8 cellular contexts compared by ENCODE assay signal in genomic region chr5:65034782-65035181, GRCh38.
A peak's percentile ranks its signal among the peaks of the same experiment; 100 is the strongest.
DNase-seq lines count a peak whose midpoint lies in the region; ATAC-seq, FAIRE-seq and TF ChIP-seq lines count a peak whose summit lies in the region.

No MANE protein-coding gene starts in this region.

- no peak for DNase-seq in activated naive CD4-positive, alpha-beta T cell (lab: John Stamatoyannopoulos, UW)
- DNase-seq in kidney: peak; percentile 75
- DNase-seq in thoracic aorta (ENCODE audit: low spot score): no peak
- DNase-seq in GM20000 (ENCODE audit: low spot score): no peak
- no peak for DNase-seq in epidermal melanocyte (ENCODE audit: insufficient read length, low spot score)

- no peak for TF ChIP-seq CTCF in kidney (IDR thresholded peaks at IDR 0.05; ENCODE audit: borderline replicate concordance, extremely low read depth, insufficient read depth)
- no peak for TF ChIP-seq CTCF in thoracic aorta (IDR thresholded peaks at IDR 0.05)
- no peak for TF ChIP-seq CTCF in GM20000 (IDR thresholded peaks at IDR 0.05; ENCODE audit: extremely low read depth, missing control alignments)

- H3K36me3 ChIP-seq in kidney (ENCODE audit: control insufficient read depth in 1 of 2, insufficient read depth in 2 of 2, low read length in 2 of 2) (no peaks in the 10 kb centered on the region), thoracic aorta (no peaks in the 10 kb centered on the region)

- H3K9me3 ChIP-seq in kidney (ENCODE audit: control insufficient read depth in 1 of 2, low read length in 2 of 2) (no peaks in the 10 kb centered on the region), thoracic aorta (no peaks in the 10 kb centered on the region)

- no peaks in the 10 kb centered on the region for H3K9me3 Mint-ChIP-seq in activated naive CD4-positive, alpha-beta T cell treated with anti-CD3 and anti-CD28 coated beads, Interleukin-2, amount 50 U/mL, for 24 hours
- H3K9me3 Mint-ChIP-seq in activated naive CD8-positive, alpha-beta T cell (ENCODE audit: low read depth): no peaks in the 10 kb centered on the region

- H3K4me3 Mint-ChIP-seq in activated naive CD4-positive, alpha-beta T cell treated with anti-CD3 and anti-CD28 coated beads, Interleukin-2, amount 50 U/mL, for 24 hours: peak overlapping the region; percentile 90
- peak overlapping the region; percentile 94 for H3K4me3 Mint-ChIP-seq in activated naive CD8-positive, alpha-beta T cell

- H3K4me1 ChIP-seq in kidney (ENCODE audit: control insufficient read depth in 1 of 2, insufficient read depth in 1 of 2, low read depth in 1 of 2, low read length in 2 of 2) (peaks cover 2 to 9% of the 10 kb centered on the region in 2 donors), thoracic aorta (ENCODE audit: control insufficient read depth in 1 of 2, low read depth in 2 of 2) (peaks cover 23 to 38% of the 10 kb centered on the region in 2 donors)

- H3K9ac ChIP-seq in kidney (ENCODE audit: low read length in 2 of 2): peak overlapping the region in 1 of 2 donors; percentile 88

- H3K4me1 Mint-ChIP-seq in activated naive CD4-positive, alpha-beta T cell treated with anti-CD3 and anti-CD28 coated beads, Interleukin-2, amount 50 U/mL, for 24 hours: peaks cover 41% of the 10 kb centered on the region
- H3K4me1 Mint-ChIP-seq in activated naive CD8-positive, alpha-beta T cell (ENCODE audit: low read depth): peaks cover 38% of the 10 kb centered on the region

- no peaks in the 10 kb centered on the region for H3K27me3 Mint-ChIP-seq in activated naive CD4-positive, alpha-beta T cell treated with anti-CD3 and anti-CD28 coated beads, Interleukin-2, amount 50 U/mL, for 24 hours
- H3K27me3 Mint-ChIP-seq in activated naive CD8-positive, alpha-beta T cell: no peaks in the 10 kb centered on the region

- no peaks in the 10 kb centered on the region for H3K27me3 ChIP-seq in thoracic aorta (replicated peaks; ENCODE audit: insufficient read depth)

- H3K27ac Mint-ChIP-seq in activated naive CD4-positive, alpha-beta T cell treated with anti-CD3 and anti-CD28 coated beads, Interleukin-2, amount 50 U/mL, for 24 hours: peak overlapping the region; percentile 23
- peak overlapping the region; percentile 92 for H3K27ac Mint-ChIP-seq in activated naive CD8-positive, alpha-beta T cell

- no peak for FAIRE-seq in kidney (lab: Jason Lieb, UNC)

- no peaks in the 10 kb centered on the region for H3K36me3 Mint-ChIP-seq in activated naive CD4-positive, alpha-beta T cell treated with anti-CD3 and anti-CD28 coated beads, Interleukin-2, amount 50 U/mL, for 24 hours
- H3K36me3 Mint-ChIP-seq in activated naive CD8-positive, alpha-beta T cell: peaks cover 2% of the 10 kb centered on the region

- H3K4me3 ChIP-seq in kidney (ENCODE audit: low read length in 2 of 2) (peak overlapping the region in 1 of 2 donors; percentile 79), thoracic aorta (peak overlapping the region; percentile 81)

- intact Hi-C loops in kidney (cut with DNase I): no loop called here

- ATAC-seq in thoracic aorta (ENCODE audit: insufficient number of reproducible peaks, low FRiP score, low read depth): no peak
- no peak for ATAC-seq in GM18511 (IDR thresholded peaks at IDR 0.05; ENCODE audit: unreplicated experiment)

- peak overlapping the region; percentile 89 to 96 for H3K27ac ChIP-seq in kidney (ENCODE audit: low read depth in 2 of 2, low read length in 2 of 2)
- peak overlapping the region; percentile 95 to 98 for H3K27ac ChIP-seq in thoracic aorta
